1 cellular context compared by ENCODE assay signal in the genomic region with DNA sequence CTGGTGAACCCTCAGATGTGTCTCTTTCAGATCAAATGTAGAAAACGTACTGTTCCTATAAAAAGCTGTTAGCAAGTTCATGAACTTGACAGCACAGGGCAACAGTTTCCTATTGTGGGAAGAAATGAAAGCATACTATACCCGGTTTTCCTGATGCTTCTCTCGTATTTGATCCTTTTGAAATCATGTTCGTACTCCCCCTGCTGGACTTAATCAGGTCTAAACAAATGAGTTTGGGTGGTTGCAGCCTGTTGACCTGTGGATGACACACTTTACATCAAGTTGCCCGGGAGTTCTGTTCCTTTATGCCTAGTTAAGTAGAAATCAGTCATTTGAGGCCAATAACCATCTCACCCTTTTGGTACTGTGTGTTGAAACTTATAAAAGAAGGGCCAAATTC.
TF ChIP-seq lines count a peak whose summit lies in the region.

No MANE protein-coding gene starts in this region.

TF ChIP-seq in GM23338, 12 proteins besides CTCF, POLR2A, EP300 and RAD21 (continued from another document):
- TF ChIP-seq, protein P1, sequence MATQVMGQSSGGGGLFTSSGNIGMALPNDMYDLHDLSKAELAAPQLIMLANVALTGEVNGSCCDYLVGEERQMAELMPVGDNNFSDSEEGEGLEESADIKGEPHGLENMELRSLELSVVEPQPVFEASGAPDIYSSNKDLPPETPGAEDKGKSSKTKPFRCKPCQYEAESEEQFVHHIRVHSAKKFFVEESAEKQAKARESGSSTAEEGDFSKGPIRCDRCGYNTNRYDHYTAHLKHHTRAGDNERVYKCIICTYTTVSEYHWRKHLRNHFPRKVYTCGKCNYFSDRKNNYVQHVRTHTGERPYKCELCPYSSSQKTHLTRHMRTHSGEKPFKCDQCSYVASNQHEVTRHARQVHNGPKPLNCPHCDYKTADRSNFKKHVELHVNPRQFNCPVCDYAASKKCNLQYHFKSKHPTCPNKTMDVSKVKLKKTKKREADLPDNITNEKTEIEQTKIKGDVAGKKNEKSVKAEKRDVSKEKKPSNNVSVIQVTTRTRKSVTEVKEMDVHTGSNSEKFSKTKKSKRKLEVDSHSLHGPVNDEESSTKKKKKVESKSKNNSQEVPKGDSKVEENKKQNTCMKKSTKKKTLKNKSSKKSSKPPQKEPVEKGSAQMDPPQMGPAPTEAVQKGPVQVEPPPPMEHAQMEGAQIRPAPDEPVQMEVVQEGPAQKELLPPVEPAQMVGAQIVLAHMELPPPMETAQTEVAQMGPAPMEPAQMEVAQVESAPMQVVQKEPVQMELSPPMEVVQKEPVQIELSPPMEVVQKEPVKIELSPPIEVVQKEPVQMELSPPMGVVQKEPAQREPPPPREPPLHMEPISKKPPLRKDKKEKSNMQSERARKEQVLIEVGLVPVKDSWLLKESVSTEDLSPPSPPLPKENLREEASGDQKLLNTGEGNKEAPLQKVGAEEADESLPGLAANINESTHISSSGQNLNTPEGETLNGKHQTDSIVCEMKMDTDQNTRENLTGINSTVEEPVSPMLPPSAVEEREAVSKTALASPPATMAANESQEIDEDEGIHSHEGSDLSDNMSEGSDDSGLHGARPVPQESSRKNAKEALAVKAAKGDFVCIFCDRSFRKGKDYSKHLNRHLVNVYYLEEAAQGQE (IDR thresholded peaks at IDR 0.05; ENCODE audit: unreplicated experiment), result no peak
- TF ChIP-seq, protein P2, sequence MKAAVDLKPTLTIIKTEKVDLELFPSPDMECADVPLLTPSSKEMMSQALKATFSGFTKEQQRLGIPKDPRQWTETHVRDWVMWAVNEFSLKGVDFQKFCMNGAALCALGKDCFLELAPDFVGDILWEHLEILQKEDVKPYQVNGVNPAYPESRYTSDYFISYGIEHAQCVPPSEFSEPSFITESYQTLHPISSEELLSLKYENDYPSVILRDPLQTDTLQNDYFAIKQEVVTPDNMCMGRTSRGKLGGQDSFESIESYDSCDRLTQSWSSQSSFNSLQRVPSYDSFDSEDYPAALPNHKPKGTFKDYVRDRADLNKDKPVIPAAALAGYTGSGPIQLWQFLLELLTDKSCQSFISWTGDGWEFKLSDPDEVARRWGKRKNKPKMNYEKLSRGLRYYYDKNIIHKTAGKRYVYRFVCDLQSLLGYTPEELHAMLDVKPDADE (IDR thresholded peaks at IDR 0.05), result no peak
- TF ChIP-seq POLR2AphosphoS5 (IDR thresholded peaks at IDR 0.05; ENCODE audit: low read depth), result no peak
- TF ChIP-seq EZH2phosphoT487 (IDR thresholded peaks at IDR 0.05; ENCODE audit: unreplicated experiment), result no peak
- TF ChIP-seq STAT1 (IDR thresholded peaks at IDR 0.05; ENCODE audit: unreplicated experiment), result no peak
- no peak for TF ChIP-seq EZH2 (IDR thresholded peaks at IDR 0.05; ENCODE audit: low read depth, unreplicated experiment)
- no peak for TF ChIP-seq JUNB (IDR thresholded peaks at IDR 0.05; ENCODE audit: unreplicated experiment)
